ENCODE assay signal across 25 cellular contexts in genomic region chr5:174589599-174589998, GRCh38.
A peak's percentile ranks its signal among the peaks of the same experiment; 100 is the strongest.
DNase-seq lines count a peak whose midpoint lies in the region; ATAC-seq and TF ChIP-seq lines count a peak whose summit lies in the region.
"Had no signal": no experiment of that assay in that cellular context is flagged by ENCODE, and none has a peak within 500 bp of the region (broad histone marks: within the 10 kb centered on the region; RNA-seq: fewer than 3 reads in every experiment).

No MANE protein-coding gene starts in this region.

- peaks cover 11% of the 10 kb centered on the region for H3K4me1 ChIP-seq in parathyroid adenoma
- H3K4me1 ChIP-seq: BE2C had no signal

- no peaks in the 10 kb centered on the region for H3K36me3 ChIP-seq in parathyroid adenoma (ENCODE audit: control insufficient read depth, insufficient read depth, low read length)
- H3K36me3 ChIP-seq: BE2C, suprapubic skin had no signal

- peak overlapping the region; percentile 4 for H3K27ac ChIP-seq in parathyroid adenoma
- H3K27ac ChIP-seq: coronary artery, suprapubic skin had no signal

- H3K9ac ChIP-seq in parathyroid adenoma, result no peak overlapping the region

- peak overlapping the region; percentile 4 for H3K4me2 ChIP-seq in parathyroid adenoma (ENCODE audit: low read length)

- H3K4me3 ChIP-seq in parathyroid adenoma (ENCODE audit: low read depth, low read length), result no peak overlapping the region
- H3K4me3 ChIP-seq: coronary artery, suprapubic skin had no signal

- no peaks in the 10 kb centered on the region for H3K79me2 ChIP-seq in parathyroid adenoma

- no peaks in the 10 kb centered on the region for H3K9me3 ChIP-seq in parathyroid adenoma (ENCODE audit: control insufficient read depth, low read length)
- H3K9me3 ChIP-seq: suprapubic skin had no signal

- ATAC-seq in GM18498 (IDR thresholded peaks at IDR 0.05; ENCODE audit: unreplicated experiment), result no peak
- ATAC-seq in HG03571 (IDR thresholded peaks at IDR 0.05; ENCODE audit: unreplicated experiment), result no peak
- ATAC-seq: activated naive CD8-positive, alpha-beta T cell treated with anti-CD3 and anti-CD28 coated beads, Interleukin-2, amount 50 U/mL, for 24 hours; activated T-cell treated with anti-CD3 and anti-CD28 coated beads, Interleukin-2, amount 50 U/mL, for 4 hours; PC-3; SK-N-SH treated with all-trans-retinoic acid at 6 μM for 48 hours; T-helper 17 cell had no signal

- no peaks in the 10 kb centered on the region for H3K27me3 ChIP-seq in parathyroid adenoma (ENCODE audit: control insufficient read depth, insufficient read depth, low read length)
- H3K27me3 ChIP-seq: BE2C had no signal

- DNase-seq in D341Med (ENCODE audit: low spot score), result peak; percentile 44
- DNase-seq in M059J (ENCODE audit: low read depth), result peak; percentile 44
- peak; percentile 86 for DNase-seq in SW480 (ENCODE audit: low spot score)
- no peak for DNase-seq in posterior cingulate gyrus
- DNase-seq: activated naive CD4-positive, alpha-beta T cell; activated naive CD8-positive, alpha-beta T cell treated with anti-CD3 and anti-CD28 coated beads, Interleukin-2, amount 50 U/mL, for 24 hours; activated T-cell treated with anti-CD3 and anti-CD28 coated beads, Interleukin-2, amount 50 U/mL, for 4 hours; BE2C; caudate nucleus; CD8-positive, alpha-beta memory T cell; DMS153; effector CD8-positive, alpha-beta T cell; GDM1; mammary epithelial cell; NCI-H2081; PC-3; Right ventricle myocardium superior; stimulated activated naive CD4-positive, alpha-beta T cell; T-helper 17 cell had no signal

- H2AFZ ChIP-seq in parathyroid adenoma, result peak overlapping the region; percentile 35

- no peak for TF ChIP-seq CTCF in parathyroid adenoma (IDR thresholded peaks at IDR 0.05)

- intact Hi-C loops in posterior cingulate gyrus (cut with DNase I), result no loop called here

Comparison
In these comparisons a context has a peak if more than half of its experiments do, and no peak if none do; other contexts are left out.
1. DNase-seq: peak in D341Med (single experiment), M059J (single experiment) and SW480 (single experiment); none in posterior cingulate gyrus (0 of 10).